1 cellular context compared by ENCODE assay signal in genomic region chr11:115505165-115505564, GRCh38.
TF ChIP-seq lines count a peak whose summit lies in the region.

No MANE protein-coding gene starts in this region.

TF ChIP-seq in GM23338, 12 proteins besides CTCF, POLR2A, EP300 and RAD21 (continued from another document):
- TF ChIP-seq ZNF462 (CRISPR knock-in tag; IDR thresholded peaks at IDR 0.05) (no peak), POLR2AphosphoS5 (IDR thresholded peaks at IDR 0.05; ENCODE audit: low read depth) (no peak), ZNF331 (CRISPR knock-in tag; IDR thresholded peaks at IDR 0.05; ENCODE audit: low read depth) (no peak), NANOG (IDR thresholded peaks at IDR 0.05; ENCODE audit: borderline replicate concordance) (no peak), ZNF114 (CRISPR knock-in tag; IDR thresholded peaks at IDR 0.05) (no peak), ETS1 (IDR thresholded peaks at IDR 0.05) (no peak), STAT1 (IDR thresholded peaks at IDR 0.05; ENCODE audit: unreplicated experiment) (no peak), CREB1 (CRISPR knock-in tag; IDR thresholded peaks at IDR 0.05; ENCODE audit: low read depth) (no peak), EZH2phosphoT487 (IDR thresholded peaks at IDR 0.05; ENCODE audit: unreplicated experiment) (no peak), JUNB (IDR thresholded peaks at IDR 0.05; ENCODE audit: unreplicated experiment) (no peak)
